In the genomic region with DNA sequence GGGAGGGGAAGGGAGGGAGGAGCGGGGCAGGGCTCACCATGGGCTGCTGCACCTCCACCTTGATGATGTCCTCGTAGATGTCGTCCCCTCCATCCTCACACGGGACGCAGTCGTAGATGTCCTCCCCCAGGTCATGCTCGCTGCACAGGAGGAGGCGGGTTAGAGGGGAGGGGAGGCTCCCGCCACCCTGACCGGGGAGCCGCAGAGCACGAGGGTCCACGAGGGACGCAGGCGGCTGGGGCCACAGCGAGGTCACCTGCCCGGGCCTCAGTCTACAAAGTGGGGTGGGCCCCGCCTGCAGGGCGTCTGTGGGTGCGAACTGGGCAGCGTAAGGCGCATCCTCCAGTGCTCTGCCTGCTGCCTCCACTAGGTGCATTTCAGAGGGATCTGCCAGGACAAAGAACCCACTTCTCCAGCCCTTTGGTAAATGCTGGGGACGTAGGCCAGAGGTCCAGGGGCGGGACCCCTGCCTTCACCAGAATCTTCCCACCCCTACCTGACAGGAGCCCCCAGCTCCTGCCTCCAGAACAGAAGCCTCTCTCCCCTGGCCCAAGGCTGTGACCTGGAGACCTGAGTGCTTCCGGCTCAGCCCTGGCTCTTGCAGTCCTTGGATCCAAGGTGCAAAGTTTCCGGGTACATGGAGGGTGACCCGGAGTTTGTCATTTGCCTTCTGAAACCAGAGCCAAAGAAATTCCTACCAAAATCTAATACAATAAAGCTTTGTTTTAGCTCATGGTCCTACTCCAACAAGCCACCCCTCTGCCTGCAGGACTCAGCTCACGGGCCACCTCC, we compare ENCODE assay signal across 23 cellular contexts.
"Had no signal": no experiment of that assay in that cellular context is flagged by ENCODE, and none has a peak within 500 bp of the region (broad histone marks: within the 10 kb centered on the region; RNA-seq: fewer than 3 reads in every experiment).

No MANE protein-coding gene starts in this region.

- H3K4me1 ChIP-seq: right lobe of liver, upper lobe of right lung had no signal

- H3K27ac ChIP-seq: cardiac muscle cell, ovary, right lobe of liver, thyroid gland, upper lobe of right lung had no signal

- H3K27me3 ChIP-seq: cardiac muscle cell, ovary, right lobe of liver, thyroid gland, upper lobe of right lung had no signal

- FAIRE-seq: endothelial cell of umbilical vein, kidney had no signal

- H3K9me3 ChIP-seq: ovary, right lobe of liver, thyroid gland, upper lobe of right lung had no signal

- ATAC-seq: activated CD4-positive, alpha-beta T cell treated with anti-CD3 and anti-CD28 coated beads for 36 hours; activated CD8-positive, alpha-beta memory T cell treated with anti-CD3 and anti-CD28 coated beads, Interleukin-2, amount 10 ng/mL, durations not matched to agents 7 days and 5 days; activated CD8-positive, alpha-beta T cell treated with anti-CD3 and anti-CD28 coated beads, Interleukin-2, amount 10 ng/mL, durations not matched to agents 7 days and 5 days; activated naive CD4-positive, alpha-beta T cell treated with anti-CD3 and anti-CD28 coated beads, Interleukin-2, amount 50 U/mL, for 72 hours; activated T-cell treated with anti-CD3 and anti-CD28 coated beads, Interleukin-2, amount 50 U/mL, for 72 hours; effector memory CD8-positive, alpha-beta T cell; left colon; upper lobe of right lung had no signal

- H3K36me3 ChIP-seq: cardiac muscle cell, ovary had no signal

- DNase-seq: activated CD4-positive, alpha-beta T cell treated with anti-CD3 and anti-CD28 coated beads for 36 hours; activated CD4-positive, CD25-positive, alpha-beta regulatory T cell; activated CD8-positive, alpha-beta memory T cell treated with anti-CD3 and anti-CD28 coated beads, Interleukin-2, amount 10 ng/mL, durations not matched to agents 7 days and 5 days; activated CD8-positive, alpha-beta T cell treated with anti-CD3 and anti-CD28 coated beads, Interleukin-2, amount 10 ng/mL, durations not matched to agents 7 days and 5 days; activated naive CD4-positive, alpha-beta T cell; activated T-cell treated with anti-CD3 and anti-CD28 coated beads, Interleukin-2, amount 50 U/mL, for 72 hours; cortex of kidney; effector memory CD8-positive, alpha-beta T cell; head of caudate nucleus; hippocampal formation; kidney; left colon; naive B cell; nephron progenitor cell; ovary; right lobe of liver; stimulated activated CD4-positive, alpha-beta T cell treated with anti-CD3 and anti-CD28 coated beads, Interleukin-12 subunit alpha, Interleukin-12 subunit beta, amount 100 ng/mL, for 4 hours; stimulated activated CD4-positive, alpha-beta T cell treated with anti-CD3 and anti-CD28 coated beads, Interleukin-4, amount 100 ng/mL, for 1 hour; thyroid gland; upper lobe of right lung had no signal

- H3K4me3 ChIP-seq: cardiac muscle cell, ovary, right lobe of liver, thyroid gland, upper lobe of right lung had no signal
